Comparison of ENCODE assay signal across 11 cellular contexts in the genomic region with DNA sequence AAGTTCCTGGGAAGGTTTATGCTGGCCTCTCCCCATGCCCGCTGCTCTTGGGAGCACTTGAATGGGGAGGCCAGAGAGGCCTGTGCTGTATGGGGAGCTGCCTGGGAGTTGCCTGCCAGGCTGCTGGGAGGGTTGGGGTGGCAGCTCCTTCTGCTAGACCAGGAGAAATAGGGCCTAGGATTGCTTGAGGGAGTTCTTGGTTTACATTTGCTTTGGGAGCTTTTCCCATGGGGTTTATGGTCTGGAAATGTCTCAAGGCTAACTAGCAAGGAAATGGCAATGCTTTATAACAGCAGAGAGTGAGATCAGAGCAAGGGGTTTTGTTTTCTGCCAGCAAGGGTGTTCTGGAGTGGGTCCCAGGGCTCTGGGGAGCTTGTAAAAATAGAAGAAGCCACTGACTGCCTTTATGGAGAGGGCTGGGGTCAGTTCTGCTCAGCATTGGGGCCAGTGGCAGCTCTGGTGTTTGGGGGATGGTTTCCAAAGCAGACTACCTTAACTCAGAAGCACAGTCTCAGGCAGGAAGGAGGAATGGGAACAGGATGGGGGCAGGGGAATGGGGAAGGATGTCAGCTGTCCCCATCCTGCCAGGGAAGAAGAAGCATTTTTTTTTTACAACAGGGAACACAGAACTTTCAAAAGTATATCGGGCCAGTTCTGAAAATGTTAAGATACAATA. TPM values are rescaled to one million over a fixed set of nuclear protein-coding genes. Genes with fewer than 3 reads are reported as not detected.
A peak's percentile ranks its signal among the peaks of the same experiment; 100 is the strongest.
DNase-seq lines count a peak whose midpoint lies in the region; ATAC-seq, FAIRE-seq and TF ChIP-seq lines count a peak whose summit lies in the region.
"Had no signal": no experiment of that assay in that cellular context is flagged by ENCODE, and none has a peak within 500 bp of the region (broad histone marks: within the 10 kb centered on the region; RNA-seq: fewer than 3 reads in every experiment).

No MANE protein-coding gene starts in this region.

- H3K9me3 ChIP-seq in GM23248 (ENCODE audit: low read depth) (no peaks in the 10 kb centered on the region), right lobe of liver (no peaks in the 10 kb centered on the region), smooth muscle cell (replicated peaks; ENCODE audit: low read depth) (no peaks in the 10 kb centered on the region)

- no peak overlapping the region for H3K27ac ChIP-seq in GM23248
- peak overlapping the region in 2 of 3 donors; percentile 50 to 62 for H3K27ac ChIP-seq in right lobe of liver
- H3K27ac ChIP-seq in smooth muscle cell (ENCODE audit: low read depth): peak overlapping the region; percentile 97

- in situ Hi-C loops in GM23248 (cut with MboI): no loop called here

- DNase-seq in GM23248 (peak; percentile 16), cardiac fibroblast (ENCODE audit: low read depth in 2 of 2) (peak; percentile 49 to 63), right lobe of liver (no peak), smooth muscle cell (lab: John Stamatoyannopoulos, UW; ENCODE audit: unreplicated experiment) (no peak), RCC 7860 (ENCODE audit: low spot score) (no peak), NCI-H69 (lab: John Stamatoyannopoulos, UW) (no peak)
- no peak for DNase-seq in stimulated activated naive B cell treated with anti-CD40 and anti-IgM and Interleukin-4, amounts not matched to agents 10 μg/mL and 1 μg/mL and 100 μg/mL, for 72 hours
- DNase-seq: activated CD4-positive, alpha-beta T cell treated with anti-CD3 and anti-CD28 coated beads, Interleukin-2, amount 50 U/mL, for 48 hours had no signal

- no peak overlapping the region for H3K9ac ChIP-seq in GM23248
- H3K9ac ChIP-seq in smooth muscle cell (ENCODE audit: low read depth): peak overlapping the region; percentile 65

- H3K27me3 ChIP-seq in GM23248 (replicated peaks; ENCODE audit: insufficient read depth) (0 out of 2 replicates have a peak, but pooled peaks cover 4% of the 10 kb centered on the region), right lobe of liver (no peaks in the 10 kb centered on the region), smooth muscle cell (ENCODE audit: low read depth) (no peaks in the 10 kb centered on the region)

- no peaks in the 10 kb centered on the region for H3K36me3 Mint-ChIP-seq in stimulated activated naive B cell treated with anti-CD40 and anti-IgM and Interleukin-4, amounts not matched to agents 10 μg/mL and 1 μg/mL and 100 μg/mL, for 72 hours

- no peaks in the 10 kb centered on the region for H3K36me3 ChIP-seq in GM23248 (ENCODE audit: low read depth)
- no peaks in the 10 kb centered on the region for H3K36me3 ChIP-seq in right lobe of liver
- H3K36me3 ChIP-seq in smooth muscle cell (ENCODE audit: low read depth): no peaks in the 10 kb centered on the region

- FAIRE-seq in RCC 7860 (lab: Jason Lieb, UNC): no peak

- no peak overlapping the region for H3K4me3 ChIP-seq in GM23248
- no peak overlapping the region for H3K4me3 ChIP-seq in cardiac fibroblast (replicated peaks in 1 of 2; ENCODE audit: low read depth in 2 of 2, low read length in 2 of 2)
- H3K4me3 ChIP-seq in right lobe of liver: no peak overlapping the region
- no peak overlapping the region for H3K4me3 ChIP-seq in smooth muscle cell

- WGBS in GM23248 (ENCODE audit: low coverage in 1 of 2, low lambda C conversion rate in 2 of 2, missing lambda C conversion rate in 2 of 2), 2 experiments: 73 to 83% methylated on average over 2 of the region's 2 CpGs
- 36% methylated on average over 1 of the region's 2 CpGs for WGBS in right lobe of liver (ENCODE audit: insufficient coverage, low coverage, low lambda C conversion rate, missing lambda C conversion rate)
- 64% methylated on average over 2 of the region's 2 CpGs for WGBS in smooth muscle cell (ENCODE audit: low lambda C conversion rate)

- H2AFZ ChIP-seq in GM23248 (no peak overlapping the region), smooth muscle cell (ENCODE audit: low read depth) (no peak overlapping the region)

- peaks cover 8 to 16% of the 10 kb centered on the region in 2 donors for H3K4me1 Mint-ChIP-seq in stimulated activated naive B cell treated with anti-CD40 and anti-IgM and Interleukin-4, amounts not matched to agents 10 μg/mL and 1 μg/mL and 100 μg/mL, for 72 hours

- H3K9me3 Mint-ChIP-seq in stimulated activated naive B cell treated with anti-CD40 and anti-IgM and Interleukin-4, amounts not matched to agents 10 μg/mL and 1 μg/mL and 100 μg/mL, for 72 hours: no peaks in the 10 kb centered on the region
- H3K9me3 Mint-ChIP-seq: IgD-negative memory B cell; stimulated activated naive CD8-positive, alpha-beta T cell treated with anti-CD3 and anti-CD28 coated beads, Interleukin-15, Interleukin-2, amounts not matched to agents 100 ng/mL and 50 ng/mL, for 24 hours had no signal

- no peak for TF ChIP-seq POLR2A in right lobe of liver (IDR thresholded peaks at IDR 0.05)

- H3F3A ChIP-seq in GM23248 (ENCODE audit: insufficient read depth) (no peaks in the 10 kb centered on the region), smooth muscle cell (ENCODE audit: low read depth) (peaks cover 42% of the 10 kb centered on the region)

- H3K27me3 Mint-ChIP-seq in stimulated activated naive B cell treated with anti-CD40 and anti-IgM and Interleukin-4, amounts not matched to agents 10 μg/mL and 1 μg/mL and 100 μg/mL, for 72 hours: peaks cover 4 to 13% of the 10 kb centered on the region in 2 donors
- H3K27me3 Mint-ChIP-seq: stimulated activated naive CD8-positive, alpha-beta T cell treated with anti-CD3 and anti-CD28 coated beads, Interleukin-15, Interleukin-2, amounts not matched to agents 100 ng/mL and 50 ng/mL, for 24 hours had no signal

- TF ChIP-seq CTCF in cardiac fibroblast (IDR thresholded peaks at IDR 0.05; ENCODE audit: low read depth, low read length) (no peak), right lobe of liver (IDR thresholded peaks at IDR 0.05) (no peak), smooth muscle cell (IDR thresholded peaks at IDR 0.05; ENCODE audit: borderline replicate concordance, insufficient read depth, poor library complexity, severe bottlenecking) (no peak)

- no peak overlapping the region for H3K4me3 Mint-ChIP-seq in stimulated activated naive B cell treated with anti-CD40 and anti-IgM and Interleukin-4, amounts not matched to agents 10 μg/mL and 1 μg/mL and 100 μg/mL, for 72 hours
- H3K4me3 Mint-ChIP-seq: IgD-negative memory B cell; stimulated activated naive CD8-positive, alpha-beta T cell treated with anti-CD3 and anti-CD28 coated beads, Interleukin-15, Interleukin-2, amounts not matched to agents 100 ng/mL and 50 ng/mL, for 24 hours had no signal

- H3K4me2 ChIP-seq in GM23248 (ENCODE audit: unreplicated experiment): no peak overlapping the region
- H3K4me2 ChIP-seq in smooth muscle cell: peak overlapping the region; percentile 32

- H4K20me1 ChIP-seq in GM23248 (ENCODE audit: insufficient read depth): no peaks in the 10 kb centered on the region
- no peaks in the 10 kb centered on the region for H4K20me1 ChIP-seq in smooth muscle cell (ENCODE audit: low read depth)

- H3K9me2 ChIP-seq in GM23248 (ENCODE audit: insufficient read depth): no peaks in the 10 kb centered on the region

- H3K4me1 ChIP-seq in GM23248 (ENCODE audit: insufficient read depth) (peaks cover 6% of the 10 kb centered on the region), right lobe of liver (no peaks in the 10 kb centered on the region), smooth muscle cell (ENCODE audit: low read depth) (peaks cover 21% of the 10 kb centered on the region)

- H3K79me2 ChIP-seq in GM23248 (ENCODE audit: insufficient read depth): no peaks in the 10 kb centered on the region
- H3K79me2 ChIP-seq in smooth muscle cell (ENCODE audit: low read depth): peaks cover 43% of the 10 kb centered on the region

- ATAC-seq in right lobe of liver: peak; percentile 43 to 53 (median 48)
- no peak for ATAC-seq in HG03196 (IDR thresholded peaks at IDR 0.05; ENCODE audit: unreplicated experiment)
- no peak for ATAC-seq in stimulated activated naive B cell treated with anti-CD40 and anti-IgM and Interleukin-4, amounts not matched to agents 10 μg/mL and 1 μg/mL and 100 μg/mL, for 72 hours (replicated peaks)

- intact Hi-C loops in right lobe of liver (cut with DNase I): no loop called here

- H3K27ac Mint-ChIP-seq in stimulated activated naive B cell treated with anti-CD40 and anti-IgM and Interleukin-4, amounts not matched to agents 10 μg/mL and 1 μg/mL and 100 μg/mL, for 72 hours: no peak overlapping the region
- H3K27ac Mint-ChIP-seq: IgD-negative memory B cell; stimulated activated naive CD8-positive, alpha-beta T cell treated with anti-CD3 and anti-CD28 coated beads, Interleukin-15, Interleukin-2, amounts not matched to agents 100 ng/mL and 50 ng/mL, for 24 hours had no signal

RNA-seq across cellular contexts. Expression of a gene that starts 28.6 kb away (rescaled TPM):
- total RNA-seq in GM23248 (2014; rRNA removed; shearing (Covaris generic)): not detected in 2 replicates
- polyA plus RNA-seq in GM23248 (2016; fragmentation: Nextera tagmentation; extraction: Ambion mirVana): 0.29 and 0.34 TPM in 2 replicates
- 1 to 10 TPM; 2.3 to 8.3 (median 3.3) TPM for total RNA-seq in right lobe of liver
- 113 and 145 TPM in 2 replicates for total RNA-seq in smooth muscle cell
- 144 and 249 TPM in 2 replicates for polyA plus RNA-seq in smooth muscle cell
- polyA plus RNA-seq: IgD-negative memory B cell had no signal

Comparison
In these comparisons a context has a peak if more than half of its experiments do, and no peak if none do; other contexts are left out.
1. DNase-seq: peak in GM23248 (single experiment) and cardiac fibroblast (2 of 2); none in right lobe of liver (0 of 3), smooth muscle cell (single experiment), RCC 7860 (single experiment), stimulated activated naive B cell treated with anti-CD40 and anti-IgM and Interleukin-4, amounts not matched to agents 10 μg/mL and 1 μg/mL and 100 μg/mL, for 72 hours (single experiment) and NCI-H69 (single experiment).
2. ATAC-seq: peak in right lobe of liver (4 of 4); none in HG03196 (single experiment) and stimulated activated naive B cell treated with anti-CD40 and anti-IgM and Interleukin-4, amounts not matched to agents 10 μg/mL and 1 μg/mL and 100 μg/mL, for 72 hours (0 of 2).
3. RNA of a gene that starts 28.6 kb away (total RNA-seq): 113 to 145 TPM in smooth muscle cell; 2.3 to 8.3 TPM in right lobe of liver and not detected in GM23248; every median in the first group is over 10 times any median in the second.